14 cellular contexts compared by ENCODE assay signal in the genomic region with DNA sequence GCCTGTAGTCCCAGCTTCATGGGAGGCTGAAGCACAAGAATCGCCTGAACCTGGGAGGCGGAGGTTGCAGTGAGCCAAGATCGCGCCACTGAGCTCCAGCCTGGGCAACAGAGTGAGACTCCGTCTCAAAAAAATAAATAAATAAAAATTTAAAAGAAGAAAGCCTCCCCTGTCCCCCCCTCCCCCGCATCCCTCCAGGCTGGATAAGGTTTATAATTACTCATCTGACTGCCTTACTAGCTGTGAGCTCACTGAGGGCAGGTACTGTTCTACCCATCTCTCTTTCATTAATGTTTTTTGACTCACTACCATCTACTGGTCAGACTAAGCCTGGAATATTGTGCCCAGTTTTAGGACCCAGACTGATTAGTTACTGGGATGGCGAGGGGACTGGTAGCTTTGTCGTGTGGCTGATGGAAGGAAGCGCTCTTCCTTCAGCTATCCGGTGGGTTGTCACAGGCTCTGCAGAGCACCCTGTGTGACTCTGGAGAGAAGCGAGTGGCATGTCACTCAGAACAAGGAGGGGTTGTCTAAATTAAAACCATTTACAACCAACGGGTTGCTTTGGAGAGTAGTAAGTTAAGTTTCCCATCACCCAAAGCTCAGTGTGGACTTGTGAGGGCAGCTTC. TPM values are rescaled to one million over a fixed set of nuclear protein-coding genes. Genes with fewer than 3 reads are reported as not detected.
DNase-seq lines count a peak whose midpoint lies in the region; ATAC-seq and TF ChIP-seq lines count a peak whose summit lies in the region.
"Had no signal": no experiment of that assay in that cellular context is flagged by ENCODE, and none has a peak within 500 bp of the region (broad histone marks: within the 10 kb centered on the region; RNA-seq: fewer than 3 reads in every experiment).

No MANE protein-coding gene starts in this region.

- no peak for TF ChIP-seq CTCF in heart right ventricle (IDR thresholded peaks at IDR 0.05)

- DNase-seq in stimulated activated CD4-positive, alpha-beta T cell treated with anti-CD3 and anti-CD28 coated beads, Interleukin-15, amount 100 ng/mL, for 24 hours = peak; percentile 50
- DNase-seq in stimulated activated CD4-positive, alpha-beta T cell treated with anti-CD3 and anti-CD28 coated beads, Interleukin-2, amount 100 ng/mL, for 24 hours = no peak
- DNase-seq in activated T-cell treated with anti-CD3 and anti-CD28 coated beads, Interleukin-2, amount 50 U/mL, for 48 hours = peak; percentile 44 to 49
- peak; percentile 29 for DNase-seq in islet precursor cell
- no peak for DNase-seq in NCI-H146 treated with DMSO at 0.1 percent for 48 hours (lab: John Stamatoyannopoulos, UW; ENCODE audit: unreplicated experiment)
- DNase-seq in OCI-M1 (lab: John Stamatoyannopoulos, UW) = no peak
- no peak for DNase-seq in heart right ventricle
- DNase-seq: activated CD4-positive, CD25-positive, alpha-beta regulatory T cell; left lung; NCI-H1092 treated with DMSO at 0.1 percent for 48 hours; NCI-H82; stomach had no signal

- no peaks in the 10 kb centered on the region for H3K27me3 ChIP-seq in heart right ventricle
- H3K27me3 ChIP-seq: left lung, stomach, vagina had no signal

- H3K9me3 ChIP-seq in heart right ventricle = no peaks in the 10 kb centered on the region
- H3K9me3 ChIP-seq: left lung, stomach, vagina had no signal

- H3K4me3 ChIP-seq in heart right ventricle = no peak overlapping the region
- H3K4me3 ChIP-seq: left lung, stomach, vagina had no signal

- H3K27ac ChIP-seq in heart right ventricle = peak overlapping the region in 1 of 10 donors; percentile 50
- H3K27ac ChIP-seq: vagina had no signal

- peaks cover 0 to 35% (median 0%) of the 10 kb centered on the region in 9 donors for H3K36me3 ChIP-seq in heart right ventricle
- H3K36me3 ChIP-seq: vagina had no signal

- peaks cover 0 to 54% (median 16%) of the 10 kb centered on the region in 9 donors for H3K4me1 ChIP-seq in heart right ventricle

- WGBS in heart right ventricle, 2 donors = 93 to 96% methylated on average over 12 of the region's 12 CpGs

- intact Hi-C loops in heart right ventricle (cut with DNase I) = no loop called here

- ATAC-seq in HG02588 (IDR thresholded peaks at IDR 0.05; ENCODE audit: unreplicated experiment) (no peak), heart right ventricle (no peak)
- ATAC-seq: left lung had no signal

RNA-seq across cellular contexts. Expression of a gene that starts 16.9 kb away (rescaled TPM):
- 10 to 100 TPM; 32.2 to 79.4 (median 50.7) TPM for total RNA-seq in heart right ventricle
- polyA plus RNA-seq in heart right ventricle = 10 to 100 TPM; 26.0 to 47.5 TPM

Comparison
In these comparisons a context has a peak if more than half of its experiments do, and no peak if none do; other contexts are left out.
1. DNase-seq: peak in stimulated activated CD4-positive, alpha-beta T cell treated with anti-CD3 and anti-CD28 coated beads, Interleukin-15, amount 100 ng/mL, for 24 hours (single experiment), activated T-cell treated with anti-CD3 and anti-CD28 coated beads, Interleukin-2, amount 50 U/mL, for 48 hours (2 of 2) and islet precursor cell (single experiment); none in stimulated activated CD4-positive, alpha-beta T cell treated with anti-CD3 and anti-CD28 coated beads, Interleukin-2, amount 100 ng/mL, for 24 hours (0 of 2), NCI-H146 treated with DMSO at 0.1 percent for 48 hours (single experiment), OCI-M1 (single experiment) and heart right ventricle (0 of 2).